24 cellular contexts compared by ENCODE assay signal in the genomic region with DNA sequence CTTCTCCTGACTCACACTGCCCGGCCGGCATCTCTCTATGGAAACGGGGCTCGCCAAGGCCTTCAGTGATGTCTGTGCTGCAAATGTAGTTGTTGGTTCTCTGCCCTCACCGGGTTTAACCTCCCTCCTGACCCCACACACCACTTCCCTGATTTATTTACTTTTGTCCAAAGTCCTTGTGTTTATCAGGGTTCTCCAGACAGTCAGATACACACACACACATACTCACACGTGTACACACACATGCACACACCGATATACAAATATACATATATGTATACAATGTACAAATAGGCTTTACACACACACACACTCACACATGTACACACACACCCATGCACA.
A peak's percentile ranks its signal among the peaks of the same experiment; 100 is the strongest.
DNase-seq lines count a peak whose midpoint lies in the region; ATAC-seq, FAIRE-seq and TF ChIP-seq lines count a peak whose summit lies in the region.
"Had no signal": no experiment of that assay in that cellular context is flagged by ENCODE, and none has a peak within 500 bp of the region (broad histone marks: within the 10 kb centered on the region; RNA-seq: fewer than 3 reads in every experiment).

No MANE protein-coding gene starts in this region.

- no peak for DNase-seq in endodermal cell
- DNase-seq in hepatocyte (ENCODE audit: low spot score) = peak; percentile 25
- no peak for DNase-seq in HepG2 (ENCODE audit: low spot score)
- DNase-seq in right lobe of liver = peak; percentile 67 to 78 (median 72)
- no peak for DNase-seq in islet precursor cell
- DNase-seq in SKM-1 treated with dmso at 0.1 percent for 144 hours (lab: John Stamatoyannopoulos, UW; ENCODE audit: unreplicated experiment) = no peak
- DNase-seq in NCI-H2196 treated with DMSO at 0.1 percent for 48 hours (lab: John Stamatoyannopoulos, UW; ENCODE audit: unreplicated experiment) = no peak
- no peak for DNase-seq in NCI-H187 (lab: John Stamatoyannopoulos, UW)
- DNase-seq: AML-193; Caco-2; Calu3; CD4-positive, alpha-beta T cell; CD8-positive, alpha-beta T cell; DMS79 treated with DMSO at 0.1 percent for 48 hours; GF-D8 had no signal

- H3K9ac ChIP-seq in endodermal cell (ENCODE audit: extremely low read depth, low read length, poor library complexity, severe bottlenecking) (no peak overlapping the region), HepG2 (ENCODE audit: insufficient read depth, low read depth, low read length) (no peak overlapping the region)
- H3K9ac ChIP-seq: BLaER1 treated with 17β-estradiol and CSF1 and Interleukin-3, amounts not matched to agents 10 nM and 100 nM had no signal

- FAIRE-seq in HepG2 (lab: Jason Lieb, UNC) = no peak
- FAIRE-seq: A549, D721Med, G401.6, GM12891, GM19239 had no signal

- H3K79me2 ChIP-seq in hepatocyte (no peaks in the 10 kb centered on the region), HepG2 (ENCODE audit: insufficient read depth, low read length) (no peaks in the 10 kb centered on the region)

- no peak overlapping the region for H3K4me3 ChIP-seq in endodermal cell (ENCODE audit: low read length)
- no peak overlapping the region for H3K4me3 ChIP-seq in hepatocyte
- H3K4me3 ChIP-seq in HepG2 (replicated peaks in 1 of 3; ENCODE audit: insufficient read depth in 1 of 3, low read depth in 2 of 3, low read length in 3 of 3) = no peak overlapping the region
- H3K4me3 ChIP-seq in right lobe of liver = no peak overlapping the region
- H3K4me3 ChIP-seq: A549; BLaER1 treated with 17β-estradiol and CSF1 and Interleukin-3, amounts not matched to agents 10 nM and 100 nM had no signal

- H3K4me3 Mint-ChIP-seq in endodermal cell = no peak overlapping the region
- H3K4me3 Mint-ChIP-seq: B cell; CD4-positive, alpha-beta T cell; CD8-positive, alpha-beta T cell had no signal

- in situ Hi-C loops in HepG2 (cut with HindIII; ENCODE audit: extremely low pct_ligation_motif_present, low pct_unique_long_range_greater_than_20kb) = no loop called here

- no peak for TF ChIP-seq CTCF in endodermal cell (conservative IDR thresholded peaks at IDR 0.05)
- no peak for TF ChIP-seq CTCF in hepatocyte (IDR thresholded peaks at IDR 0.05; ENCODE audit: poor library complexity)
- no peak for TF ChIP-seq CTCF in HepG2 (CRISPR knock-in tag; IDR thresholded peaks at IDR 0.05)
- TF ChIP-seq CTCF in right lobe of liver (IDR thresholded peaks at IDR 0.05) = no peak

- TF ChIP-seq EP300 in HepG2 (IDR thresholded peaks at IDR 0.05; ENCODE audit: low read depth in 2 of 2, low read length in 2 of 2) = no peak
- TF ChIP-seq EP300 in HepG2 (CRISPR knock-in tag; IDR thresholded peaks at IDR 0.05; ENCODE audit: borderline replicate concordance) = no peak

- CTCF ChIA-PET in HepG2 (lab: Yijun Ruan, JAX; ENCODE audit: low intra/inter-chr PET ratio, low total read pairs) = no interaction called here

- H3K27ac ChIP-seq in endodermal cell (ENCODE audit: low read depth, low read length) = no peak overlapping the region
- no peak overlapping the region for H3K27ac ChIP-seq in hepatocyte
- no peak overlapping the region for H3K27ac ChIP-seq in HepG2 (ENCODE audit: extremely low read length, insufficient read depth, low read length)
- peak overlapping the region in 2 of 3 donors; percentile 23 to 57 for H3K27ac ChIP-seq in right lobe of liver
- H3K27ac ChIP-seq: 22Rv1; A549; BLaER1 treated with 17β-estradiol and CSF1 and Interleukin-3, amounts not matched to agents 10 nM and 100 nM; C4-2B had no signal

- H3K4me2 ChIP-seq in hepatocyte = no peak overlapping the region
- no peak overlapping the region for H3K4me2 ChIP-seq in HepG2 (ENCODE audit: low read depth, low read length)
- H3K4me2 ChIP-seq: A549; BLaER1 treated with 17β-estradiol and CSF1 and Interleukin-3, amounts not matched to agents 10 nM and 100 nM had no signal

- no peak overlapping the region for H2AFZ ChIP-seq in hepatocyte
- H2AFZ ChIP-seq in HepG2 (ENCODE audit: low read length) = no peak overlapping the region

- BruUV-seq in HepG2 (replicated peaks; lab: Mats Ljungman, UMichigan) = no TSS peak

- H3K9me3 ChIP-seq in endodermal cell (ENCODE audit: control insufficient read depth, low read length) (no peaks in the 10 kb centered on the region), hepatocyte (ENCODE audit: low read depth) (no peaks in the 10 kb centered on the region), HepG2 (ENCODE audit: low read length) (no peaks in the 10 kb centered on the region), right lobe of liver (no peaks in the 10 kb centered on the region)
- H3K9me3 ChIP-seq: A549; BLaER1 treated with 17β-estradiol and CSF1 and Interleukin-3, amounts not matched to agents 10 nM and 100 nM; Caco-2 had no signal

- H3K9me2 ChIP-seq in hepatocyte (replicated peaks; ENCODE audit: insufficient read depth) = no peaks in the 10 kb centered on the region

- intact Hi-C loops in HepG2 (cut with micrococcal nuclease; ENCODE audit: unreplicated experiment) (no loop called here), right lobe of liver (cut with DNase I) (no loop called here)

- POLR2A ChIA-PET in HepG2 (lab: Yijun Ruan, JAX) = no interaction called here

- H3K9me3 Mint-ChIP-seq in endodermal cell = no peaks in the 10 kb centered on the region
- H3K9me3 Mint-ChIP-seq: CD4-positive, alpha-beta T cell; CD8-positive, alpha-beta T cell had no signal

- no peaks in the 10 kb centered on the region for H3K36me3 Mint-ChIP-seq in endodermal cell (ENCODE audit: low read depth)
- H3K36me3 Mint-ChIP-seq: CD8-positive, alpha-beta T cell had no signal

- H3K27me3 ChIP-seq in endodermal cell (ENCODE audit: control insufficient read depth, insufficient read depth, low read length, poor library complexity, severe bottlenecking) = no peaks in the 10 kb centered on the region
- no peaks in the 10 kb centered on the region for H3K27me3 ChIP-seq in hepatocyte
- peaks cover 3 to 23% of the 10 kb centered on the region in 2 experiments; a peak in 2 of 5 replicates for H3K27me3 ChIP-seq in HepG2 (ENCODE audit: control insufficient read depth in 1 of 2, insufficient read depth in 2 of 2, low read length in 2 of 2)
- no peaks in the 10 kb centered on the region for H3K27me3 ChIP-seq in right lobe of liver

- H3K4me1 ChIP-seq in endodermal cell (ENCODE audit: control insufficient read depth, insufficient read depth, low read length) = peaks cover 4% of the 10 kb centered on the region
- no peaks in the 10 kb centered on the region for H3K4me1 ChIP-seq in hepatocyte (ENCODE audit: insufficient read depth)
- H3K4me1 ChIP-seq in HepG2 (ENCODE audit: insufficient read depth, low read length) = peaks cover 14% of the 10 kb centered on the region
- H3K4me1 ChIP-seq in right lobe of liver = peaks cover 0 to 39% (median 12%) of the 10 kb centered on the region in 4 donors
- H3K4me1 ChIP-seq: A549, Caco-2 had no signal

- H3K4me1 Mint-ChIP-seq in endodermal cell = peaks cover 11% of the 10 kb centered on the region
- H3K4me1 Mint-ChIP-seq: B cell had no signal

- H3K36me3 ChIP-seq in endodermal cell (ENCODE audit: control insufficient read depth, insufficient read depth, low read length) = no peaks in the 10 kb centered on the region
- H3K36me3 ChIP-seq in hepatocyte (replicated peaks; ENCODE audit: insufficient read depth, low read depth) = no peaks in the 10 kb centered on the region
- H3K36me3 ChIP-seq in HepG2 (replicated peaks in 1 of 2; ENCODE audit: control insufficient read depth in 1 of 2, insufficient read depth in 2 of 2, low read length in 2 of 2) = no peaks in the 10 kb centered on the region
- H3K36me3 ChIP-seq in right lobe of liver = no peaks in the 10 kb centered on the region
- H3K36me3 ChIP-seq: BLaER1 treated with 17β-estradiol and CSF1 and Interleukin-3, amounts not matched to agents 10 nM and 100 nM had no signal

- ATAC-seq in HepG2 (peak; percentile 34; the same call in 1 of the 3 replicates), right lobe of liver (peak; percentile 76 to 88 (median 84))
- ATAC-seq: A549; CD8-positive, alpha-beta T cell had no signal

- H3K27me3 Mint-ChIP-seq in endodermal cell (ENCODE audit: insufficient read depth) = peaks cover 2% of the 10 kb centered on the region

- TF ChIP-seq POLR2A in HepG2 (IDR thresholded peaks at IDR 0.05; ENCODE audit: insufficient read depth in 1 of 2, low read depth in 2 of 2, low read length in 2 of 2) (no peak), right lobe of liver (IDR thresholded peaks at IDR 0.05) (no peak)

- WGBS in endodermal cell (ENCODE audit: insufficient coverage in 1 of 2, insufficient read length in 1 of 2), 2 experiments = 83 to 91% methylated on average over 1 to 6 of the region's 7 CpGs
- WGBS in hepatocyte (ENCODE audit: low lambda C conversion rate, missing lambda C conversion rate) = 72% methylated on average over 7 of the region's 7 CpGs
- under 1% methylated on average over 7 of the region's 7 CpGs for WGBS in HepG2 (ENCODE audit: low lambda C conversion rate)
- WGBS in right lobe of liver (ENCODE audit: insufficient coverage, low coverage, low lambda C conversion rate, missing lambda C conversion rate) = 21% methylated on average over 7 of the region's 7 CpGs

- no peaks in the 10 kb centered on the region for H4K20me1 ChIP-seq in hepatocyte (ENCODE audit: insufficient read depth, poor library complexity, severe bottlenecking)
- no peaks in the 10 kb centered on the region for H4K20me1 ChIP-seq in HepG2 (ENCODE audit: insufficient read depth, low read length)

- peak overlapping the region; percentile 39 for H3K27ac Mint-ChIP-seq in endodermal cell
- H3K27ac Mint-ChIP-seq: B cell; CD4-positive, alpha-beta T cell; CD8-positive, alpha-beta T cell had no signal

- TF ChIP-seq RAD21 in HepG2 (CRISPR knock-in tag; IDR thresholded peaks at IDR 0.05) = no peak

TF ChIP-seq in HepG2, 621 proteins besides CTCF, POLR2A, EP300 and RAD21 (continues in another document):
- TF ChIP-seq ZNF891 (CRISPR knock-in tag; IDR thresholded peaks at IDR 0.05) (no peak), HNF4A (CRISPR knock-in tag; IDR thresholded peaks at IDR 0.05) (peak; percentile 27; the same call in 1 of the 2 replicates), FOXP1 (IDR thresholded peaks at IDR 0.05) (no peak), FOXP1 (CRISPR knock-in tag; IDR thresholded peaks at IDR 0.05) (0 out of 2 replicates have a peak, but pooled peaks have one; percentile 65), ZSCAN29 (CRISPR knock-in tag; conservative IDR thresholded peaks at IDR 0.05) (no peak), GFI1 (CRISPR knock-in tag; IDR thresholded peaks at IDR 0.05; ENCODE audit: borderline replicate concordance) (0 out of 2 replicates have a peak, but pooled peaks have one; percentile 27), RARA (CRISPR knock-in tag; IDR thresholded peaks at IDR 0.05) (peak; percentile 22; the same call in 1 of the 2 replicates)

Comparison
In these comparisons a context has a peak if more than half of its experiments do, and no peak if none do; other contexts are left out.
1. DNase-seq: peak in hepatocyte (single experiment) and right lobe of liver (3 of 3); none in endodermal cell (single experiment), HepG2 (single experiment), islet precursor cell (single experiment), SKM-1 treated with dmso at 0.1 percent for 144 hours (single experiment), NCI-H2196 treated with DMSO at 0.1 percent for 48 hours (single experiment) and NCI-H187 (0 of 2).
2. H3K27ac ChIP-seq: peak in right lobe of liver (2 of 3); none in endodermal cell (single experiment), hepatocyte (single experiment) and HepG2 (single experiment).